In the genomic region with DNA sequence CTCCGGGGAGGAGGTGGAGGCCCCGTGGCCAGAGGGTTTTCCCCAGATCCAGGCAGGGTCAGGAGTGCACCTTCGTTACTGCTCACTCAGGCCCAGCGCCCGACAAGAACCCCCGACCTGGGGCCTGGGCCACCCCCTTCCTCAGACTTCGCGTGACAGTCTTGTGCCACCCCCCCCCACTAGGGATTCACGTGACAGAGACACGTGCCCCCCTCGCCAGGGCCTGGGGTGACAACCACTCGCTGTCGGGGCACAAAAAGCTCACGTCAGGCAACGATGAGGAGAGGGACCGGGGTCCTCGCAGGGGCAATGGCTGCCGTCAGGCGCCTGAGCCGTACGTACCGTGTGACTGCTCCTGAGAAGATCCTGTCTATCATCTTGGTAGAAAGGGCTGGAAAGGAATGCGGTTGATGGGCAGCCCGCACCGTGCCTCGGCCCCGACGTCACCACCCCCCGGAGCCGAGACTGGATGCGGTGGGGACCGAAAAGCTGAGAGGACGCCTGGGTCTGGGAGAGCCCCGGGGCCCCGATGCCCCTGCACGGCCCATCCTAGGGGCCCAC, we compare ENCODE assay signal across 19 cellular contexts. TPM values are rescaled to one million over a fixed set of nuclear protein-coding genes. Genes with fewer than 3 reads are reported as not detected.
DNase-seq lines count a peak whose midpoint lies in the region; ATAC-seq, FAIRE-seq and TF ChIP-seq lines count a peak whose summit lies in the region.
"Had no signal": no experiment of that assay in that cellular context is flagged by ENCODE, and none has a peak within 500 bp of the region (broad histone marks: within the 10 kb centered on the region; RNA-seq: fewer than 3 reads in every experiment).

No MANE protein-coding gene starts in this region.

- TF ChIP-seq RAD21 in HepG2 (CRISPR knock-in tag; IDR thresholded peaks at IDR 0.05), result no peak

- H3K9ac ChIP-seq in HepG2 (ENCODE audit: insufficient read depth, low read depth, low read length), result no peak overlapping the region

- H3K4me3 ChIP-seq in right lobe of liver (no peak overlapping the region), HepG2 (replicated peaks in 1 of 3; ENCODE audit: insufficient read depth in 1 of 3, low read depth in 2 of 3, low read length in 3 of 3) (no peak overlapping the region), left lung (no peak overlapping the region), ovary (no peak overlapping the region), coronary artery (no peak overlapping the region)
- H3K4me3 ChIP-seq: esophagus squamous epithelium, testis had no signal

- DNase-seq in right lobe of liver (peak in 2 of 3 donors; percentile 11 to 35), HepG2 (ENCODE audit: low spot score) (no peak), left lung (peak; percentile 26 to 47), ovary (peak in 3 of 5 donors; percentile 12 to 29 (median 20)), coronary artery (ENCODE audit: low spot score) (no peak)
- DNase-seq: activated B cell treated with CpG ODN at 0.5 μM for 24 hours; activated CD4-positive, alpha-beta T cell treated with anti-CD3 and anti-CD28 coated beads, Interleukin-2, amount 50 U/mL, for 4 hours; activated naive CD4-positive, alpha-beta T cell treated with Interleukin-2 at 50 U/mL for 16 hours; AML-193; CD4-positive, CD25-positive, alpha-beta regulatory T cell; central memory CD4-positive, alpha-beta T cell; esophagus squamous epithelium; foreskin keratinocyte; mesenchymal stem cell; NCI-H1048; testis had no signal

- FAIRE-seq in HepG2 (lab: Jason Lieb, UNC), result no peak

- TF ChIP-seq POLR2A in right lobe of liver (IDR thresholded peaks at IDR 0.05), result no peak
- no peak for TF ChIP-seq POLR2A in HepG2 (IDR thresholded peaks at IDR 0.05; ENCODE audit: insufficient read depth in 1 of 2, low read depth in 2 of 2, low read length in 2 of 2)
- TF ChIP-seq POLR2A in ovary (IDR thresholded peaks at IDR 0.05), result no peak

- in situ Hi-C loops in HepG2 (cut with HindIII; ENCODE audit: extremely low pct_ligation_motif_present, low pct_unique_long_range_greater_than_20kb), result no loop called here

- no peak overlapping the region for H2AFZ ChIP-seq in HepG2 (ENCODE audit: low read length)

- CTCF ChIA-PET in HepG2 (lab: Yijun Ruan, JAX; ENCODE audit: low intra/inter-chr PET ratio, low total read pairs), result no interaction called here

- WGBS in right lobe of liver (ENCODE audit: insufficient coverage, low coverage, low lambda C conversion rate, missing lambda C conversion rate), result 90% methylated on average over 4 of the region's 36 CpGs
- 97% methylated on average over 31 of the region's 36 CpGs for WGBS in HepG2 (ENCODE audit: low lambda C conversion rate)
- whole genome bisulfite sequencing in ovary, 3 donors, result 92 to 96% (median 96%) methylated on average over 36 of the region's 36 CpGs

- POLR2A ChIA-PET in HepG2 (lab: Yijun Ruan, JAX), result no interaction called here

- TF ChIP-seq CTCF in right lobe of liver (IDR thresholded peaks at IDR 0.05), result no peak
- TF ChIP-seq CTCF in HepG2 (CRISPR knock-in tag; IDR thresholded peaks at IDR 0.05), result no peak
- TF ChIP-seq CTCF in left lung (IDR thresholded peaks at IDR 0.05), result no peak
- no peak for TF ChIP-seq CTCF in ovary (IDR thresholded peaks at IDR 0.05)
- no peak for TF ChIP-seq CTCF in coronary artery (IDR thresholded peaks at IDR 0.05)

- H3K27ac ChIP-seq in right lobe of liver (no peak overlapping the region), HepG2 (ENCODE audit: extremely low read length, insufficient read depth, low read length) (no peak overlapping the region), left lung (no peak overlapping the region), ovary (no peak overlapping the region), coronary artery (no peak overlapping the region)
- H3K27ac ChIP-seq: esophagus squamous epithelium, foreskin keratinocyte, testis had no signal

- no peak for ATAC-seq in right lobe of liver
- ATAC-seq in HepG2, result no peak
- no peak for ATAC-seq in left lung
- ATAC-seq in HG03175 (IDR thresholded peaks at IDR 0.05; ENCODE audit: unreplicated experiment), result no peak
- ATAC-seq in HG02884 (IDR thresholded peaks at IDR 0.05; ENCODE audit: unreplicated experiment), result no peak
- ATAC-seq: foreskin keratinocyte, HCT116 had no signal

- H3K4me2 ChIP-seq in HepG2 (ENCODE audit: low read depth, low read length), result no peak overlapping the region

- H3K36me3 ChIP-seq in right lobe of liver, result no peaks in the 10 kb centered on the region
- peaks cover 0 to 7% of the 10 kb centered on the region in 2 experiments; a peak in 2 of 5 replicates for H3K36me3 ChIP-seq in HepG2 (replicated peaks in 1 of 2; ENCODE audit: control insufficient read depth in 1 of 2, insufficient read depth in 2 of 2, low read length in 2 of 2)
- H3K36me3 ChIP-seq in left lung, result peaks cover 0 to 50% of the 10 kb centered on the region in 2 donors
- H3K36me3 ChIP-seq in ovary, result no peaks in the 10 kb centered on the region

- no peaks in the 10 kb centered on the region for H4K20me1 ChIP-seq in HepG2 (ENCODE audit: insufficient read depth, low read length)

- intact Hi-C loops in right lobe of liver (cut with DNase I), result no loop called here
- intact Hi-C loops in HepG2 (cut with micrococcal nuclease; ENCODE audit: unreplicated experiment), result no loop called here
- intact Hi-C loops in left lung (cut with DNase I), result no loop called here
- intact Hi-C loops in ovary (cut with DNase I), result no loop called here

- H3K4me1 ChIP-seq in right lobe of liver, result no peaks in the 10 kb centered on the region
- no peaks in the 10 kb centered on the region for H3K4me1 ChIP-seq in HepG2 (ENCODE audit: insufficient read depth, low read length)
- no peaks in the 10 kb centered on the region for H3K4me1 ChIP-seq in left lung
- H3K4me1 ChIP-seq in ovary (ENCODE audit: insufficient read depth), result no peaks in the 10 kb centered on the region
- H3K4me1 ChIP-seq: esophagus squamous epithelium, foreskin keratinocyte, testis had no signal

- H3K9me3 ChIP-seq in right lobe of liver (no peaks in the 10 kb centered on the region), HepG2 (ENCODE audit: low read length) (no peaks in the 10 kb centered on the region), left lung (peaks cover 0 to 21% of the 10 kb centered on the region in 2 donors), ovary (no peaks in the 10 kb centered on the region)
- H3K9me3 ChIP-seq: esophagus squamous epithelium, testis had no signal

- H3K27me3 ChIP-seq in right lobe of liver (no peaks in the 10 kb centered on the region), HepG2 (ENCODE audit: control insufficient read depth in 1 of 2, insufficient read depth in 2 of 2, low read length in 2 of 2) (no peaks in the 10 kb centered on the region), left lung (no peaks in the 10 kb centered on the region), ovary (no peaks in the 10 kb centered on the region)
- H3K27me3 ChIP-seq: esophagus squamous epithelium, foreskin keratinocyte, testis had no signal

- no peaks in the 10 kb centered on the region for H3K79me2 ChIP-seq in HepG2 (ENCODE audit: insufficient read depth, low read length)

- no peak for TF ChIP-seq EP300 in HepG2 (IDR thresholded peaks at IDR 0.05; ENCODE audit: low read depth in 2 of 2, low read length in 2 of 2)
- TF ChIP-seq EP300 in HepG2 (CRISPR knock-in tag; IDR thresholded peaks at IDR 0.05; ENCODE audit: borderline replicate concordance), result no peak
- no peak for TF ChIP-seq EP300 in ovary (IDR thresholded peaks at IDR 0.05)

- no TSS peak for BruUV-seq in HepG2 (replicated peaks; lab: Mats Ljungman, UMichigan)

RNA-seq across cellular contexts. Expression of a gene that starts 23.0 kb away (rescaled TPM):
- total RNA-seq in right lobe of liver (10 to 100 TPM; 20.9 to 32.8 (median 23.2) TPM), HepG2 (2016; rRNA removed; fragmentation: Illumina TruSeq; extraction: Trizol) (35.6 and 39.6 TPM in 2 replicates), left lung (10 to 100 TPM; 41.0 to 57.8 TPM), ovary (10 to 100 TPM; 29.3 to 69.0 (median 47.8) TPM)
- 33.9 and 34.6 TPM in 2 replicates for total RNA-seq in HepG2 (2016; cell fraction: cytosol; rRNA removed; fragmentation: Illumina TruSeq; extraction: Trizol; ENCODE audit: low read depth)
- total RNA-seq in HepG2 (2016; cell fraction: insoluble cytoplasmic fraction; rRNA removed; fragmentation: Illumina TruSeq; extraction: Trizol), result 32.3 and 41.0 TPM in 2 replicates
- total RNA-seq in HepG2 (2016; cell fraction: membrane; rRNA removed; fragmentation: Illumina TruSeq; extraction: Trizol), result 50.6 and 52.4 TPM in 2 replicates
- total RNA-seq in HepG2 (2016; cell fraction: nucleus; rRNA removed; fragmentation: Illumina TruSeq; extraction: Trizol), result 17.0 and 20.4 TPM in 2 replicates
- polyA plus RNA-seq in HepG2 (2011; rRNA removed) (20.2 and 22.1 TPM in 2 replicates), ovary (10 to 100 TPM in 1 of 2 donors, 1 to 10 TPM in 1; 7.1 to 59.1 TPM)
- 18.4 and 31.3 TPM in 2 replicates for polyA plus RNA-seq in HepG2 (2011; cell fraction: cytosol; rRNA removed)
- 29.4 and 36.8 TPM in 2 replicates for polyA plus RNA-seq in HepG2 (2011; cell fraction: nucleus; rRNA removed)
- 16.6 and 18.3 TPM in 2 replicates for polyA plus RNA-seq in HepG2 (2012)
- 46.6 and 50.3 TPM in 2 replicates for polyA plus RNA-seq in HepG2 (2016; cell fraction: cytosol; fragmentation: Illumina TruSeq; extraction: Trizol; ENCODE audit: low read depth)
- polyA plus RNA-seq in HepG2 (2016; cell fraction: insoluble cytoplasmic fraction; fragmentation: Illumina TruSeq; extraction: Trizol; ENCODE audit: low read depth), result 38.1 and 42.7 TPM in 2 replicates
- 50.6 and 54.4 TPM in 2 replicates for polyA plus RNA-seq in HepG2 (2016; cell fraction: membrane; fragmentation: Illumina TruSeq; extraction: Trizol; ENCODE audit: low read depth)
- 41.5 and 48.9 TPM in 2 replicates for polyA plus RNA-seq in HepG2 (2016; cell fraction: nucleus; fragmentation: Illumina TruSeq; extraction: Trizol; ENCODE audit: insufficient read depth, low read depth)
- 14.7 and 27.7 TPM in 2 replicates for polyA minus RNA-seq in HepG2 (2011; rRNA and poly(A)+ RNA removed; ENCODE audit: low replicate concordance)
- polyA minus RNA-seq in HepG2 (2011; cell fraction: cytosol; rRNA and poly(A)+ RNA removed), result 10.6 and 14.2 TPM in 2 replicates
- 4.7 and 7.2 TPM in 2 replicates for polyA minus RNA-seq in HepG2 (2011; cell fraction: nucleus; rRNA and poly(A)+ RNA removed)

RNA-seq across cellular contexts. Expression of a gene that starts 45.1 kb away (rescaled TPM):
- 1 to 10 TPM; 4.2 to 6.3 (median 5.3) TPM for total RNA-seq in right lobe of liver
- 10.2 and 17.0 TPM in 2 replicates for total RNA-seq in HepG2 (2016; rRNA removed; fragmentation: Illumina TruSeq; extraction: Trizol)
- total RNA-seq in HepG2 (2016; cell fraction: cytosol; rRNA removed; fragmentation: Illumina TruSeq; extraction: Trizol; ENCODE audit: low read depth), result 40.0 and 45.6 TPM in 2 replicates
- 9.9 and 18.2 TPM in 2 replicates for total RNA-seq in HepG2 (2016; cell fraction: insoluble cytoplasmic fraction; rRNA removed; fragmentation: Illumina TruSeq; extraction: Trizol)
- total RNA-seq in HepG2 (2016; cell fraction: membrane; rRNA removed; fragmentation: Illumina TruSeq; extraction: Trizol), result 24.0 and 29.4 TPM in 2 replicates
- total RNA-seq in HepG2 (2016; cell fraction: nucleus; rRNA removed; fragmentation: Illumina TruSeq; extraction: Trizol), result 16.8 and 20.3 TPM in 2 replicates
- polyA plus RNA-seq in HepG2 (2011; rRNA removed), result 21.4 and 26.0 TPM in 2 replicates
- 12.7 and 19.9 TPM in 2 replicates for polyA plus RNA-seq in HepG2 (2011; cell fraction: cytosol; rRNA removed)
- polyA plus RNA-seq in HepG2 (2011; cell fraction: nucleus; rRNA removed), result 123 and 149 TPM in 2 replicates
- 9.5 and 14.7 TPM in 2 replicates for polyA plus RNA-seq in HepG2 (2012)
- 4.1 and 5.7 TPM in 2 replicates for polyA plus RNA-seq in HepG2 (2016; cell fraction: cytosol; fragmentation: Illumina TruSeq; extraction: Trizol; ENCODE audit: low read depth)
- 11.5 and 12.7 TPM in 2 replicates for polyA plus RNA-seq in HepG2 (2016; cell fraction: insoluble cytoplasmic fraction; fragmentation: Illumina TruSeq; extraction: Trizol; ENCODE audit: low read depth)
- polyA plus RNA-seq in HepG2 (2016; cell fraction: membrane; fragmentation: Illumina TruSeq; extraction: Trizol; ENCODE audit: low read depth), result 7.1 and 8.7 TPM in 2 replicates
- polyA plus RNA-seq in HepG2 (2016; cell fraction: nucleus; fragmentation: Illumina TruSeq; extraction: Trizol; ENCODE audit: insufficient read depth, low read depth), result 43.6 and 49.3 TPM in 2 replicates
- 25.0 and 39.8 TPM in 2 replicates for polyA minus RNA-seq in HepG2 (2011; rRNA and poly(A)+ RNA removed; ENCODE audit: low replicate concordance)
- polyA minus RNA-seq in HepG2 (2011; cell fraction: cytosol; rRNA and poly(A)+ RNA removed), result 13.1 and 17.1 TPM in 2 replicates
- polyA minus RNA-seq in HepG2 (2011; cell fraction: nucleus; rRNA and poly(A)+ RNA removed), result 23.4 and 29.1 TPM in 2 replicates
- 10 to 100 TPM; 11.2 to 12.8 TPM for total RNA-seq in left lung
- 10 to 100 TPM; 11.8 to 25.0 (median 18.4) TPM for total RNA-seq in ovary
- polyA plus RNA-seq in ovary, result 10 to 100 TPM in 1 of 2 donors, 1 to 10 TPM in 1; 2.3 to 22.8 TPM

Comparison
In these comparisons a context has a peak if more than half of its experiments do, and no peak if none do; other contexts are left out.
1. DNase-seq: peak in right lobe of liver (2 of 3), left lung (2 of 2) and ovary (3 of 5); none in HepG2 (single experiment) and coronary artery (single experiment).